1 cellular context compared by ENCODE assay signal in the genomic region with DNA sequence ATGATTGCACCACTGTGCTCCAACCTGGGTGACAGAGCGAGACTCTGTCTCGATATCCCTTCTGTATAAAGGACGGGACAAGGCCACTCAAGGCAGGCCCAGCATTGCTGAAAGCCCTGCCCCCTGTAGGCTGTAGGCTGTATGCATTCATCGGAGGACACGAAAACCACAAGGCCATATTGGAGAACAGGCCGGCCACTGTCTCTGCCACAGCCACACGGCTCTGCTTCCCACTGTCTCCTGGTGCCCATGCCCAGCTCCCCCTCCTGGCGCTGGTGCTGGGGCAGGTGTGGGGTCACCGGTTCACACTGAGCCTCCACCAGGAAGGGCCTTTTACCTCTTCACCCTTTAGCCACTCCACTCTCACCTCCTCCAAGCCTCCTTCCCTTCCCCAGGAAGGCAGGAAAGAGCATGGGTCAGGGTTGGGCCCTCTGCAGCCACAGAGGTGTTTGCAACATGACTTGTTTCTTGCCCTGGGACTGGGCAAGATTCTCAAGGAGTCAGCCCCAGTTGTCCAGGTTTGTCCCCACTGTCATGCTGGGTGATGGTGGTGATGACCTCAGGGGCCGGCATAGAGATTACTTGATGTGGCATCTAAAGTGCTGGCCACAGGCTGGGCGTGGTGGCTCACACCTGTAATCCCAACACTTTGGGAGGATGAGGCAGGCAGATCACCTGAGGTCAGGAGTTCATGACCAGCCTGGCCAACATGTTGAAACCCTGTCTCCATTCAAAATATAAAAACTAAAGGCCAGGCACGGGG.
TF ChIP-seq lines count a peak whose summit lies in the region.

No MANE protein-coding gene starts in this region.

TF ChIP-seq in HepG2, 621 proteins besides CTCF, POLR2A, EP300 and RAD21:
- TF ChIP-seq, protein P1, sequence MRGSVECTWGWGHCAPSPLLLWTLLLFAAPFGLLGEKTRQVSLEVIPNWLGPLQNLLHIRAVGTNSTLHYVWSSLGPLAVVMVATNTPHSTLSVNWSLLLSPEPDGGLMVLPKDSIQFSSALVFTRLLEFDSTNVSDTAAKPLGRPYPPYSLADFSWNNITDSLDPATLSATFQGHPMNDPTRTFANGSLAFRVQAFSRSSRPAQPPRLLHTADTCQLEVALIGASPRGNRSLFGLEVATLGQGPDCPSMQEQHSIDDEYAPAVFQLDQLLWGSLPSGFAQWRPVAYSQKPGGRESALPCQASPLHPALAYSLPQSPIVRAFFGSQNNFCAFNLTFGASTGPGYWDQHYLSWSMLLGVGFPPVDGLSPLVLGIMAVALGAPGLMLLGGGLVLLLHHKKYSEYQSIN (CRISPR knock-in tag; IDR thresholded peaks at IDR 0.05; ENCODE audit: borderline replicate concordance), result no peak
- 0 out of 2 replicates have a peak, but pooled peaks have one; percentile 17 for TF ChIP-seq ZBTB38 (CRISPR knock-in tag; IDR thresholded peaks at IDR 0.05)
- TF ChIP-seq SRSF9 (IDR thresholded peaks at IDR 0.05; ENCODE audit: borderline replicate concordance, insufficient read depth, low read depth, low read length, poor library complexity, severe bottlenecking), result no peak
- 0 out of 2 replicates have a peak, but pooled peaks have one; percentile 8 for TF ChIP-seq ZNF687 (CRISPR knock-in tag; IDR thresholded peaks at IDR 0.05)
- peak; percentile 28 for TF ChIP-seq AGO2 (optimal IDR thresholded peaks at IDR 0.05; ENCODE audit: low read depth, low read length)
- no peak for TF ChIP-seq TFDP1 (CRISPR knock-in tag; IDR thresholded peaks at IDR 0.05; ENCODE audit: borderline replicate concordance)
- TF ChIP-seq ZBTB39 (CRISPR knock-in tag; IDR thresholded peaks at IDR 0.05), result no peak
- TF ChIP-seq, protein P2, sequence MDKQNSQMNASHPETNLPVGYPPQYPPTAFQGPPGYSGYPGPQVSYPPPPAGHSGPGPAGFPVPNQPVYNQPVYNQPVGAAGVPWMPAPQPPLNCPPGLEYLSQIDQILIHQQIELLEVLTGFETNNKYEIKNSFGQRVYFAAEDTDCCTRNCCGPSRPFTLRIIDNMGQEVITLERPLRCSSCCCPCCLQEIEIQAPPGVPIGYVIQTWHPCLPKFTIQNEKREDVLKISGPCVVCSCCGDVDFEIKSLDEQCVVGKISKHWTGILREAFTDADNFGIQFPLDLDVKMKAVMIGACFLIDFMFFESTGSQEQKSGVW (CRISPR knock-in tag; IDR thresholded peaks at IDR 0.05; ENCODE audit: borderline replicate concordance), result no peak
- TF ChIP-seq DNMT3B (CRISPR knock-in tag; conservative IDR thresholded peaks at IDR 0.05), result no peak
- no peak for TF ChIP-seq GZF1 (CRISPR knock-in tag; IDR thresholded peaks at IDR 0.05)
